In the genomic region with DNA sequence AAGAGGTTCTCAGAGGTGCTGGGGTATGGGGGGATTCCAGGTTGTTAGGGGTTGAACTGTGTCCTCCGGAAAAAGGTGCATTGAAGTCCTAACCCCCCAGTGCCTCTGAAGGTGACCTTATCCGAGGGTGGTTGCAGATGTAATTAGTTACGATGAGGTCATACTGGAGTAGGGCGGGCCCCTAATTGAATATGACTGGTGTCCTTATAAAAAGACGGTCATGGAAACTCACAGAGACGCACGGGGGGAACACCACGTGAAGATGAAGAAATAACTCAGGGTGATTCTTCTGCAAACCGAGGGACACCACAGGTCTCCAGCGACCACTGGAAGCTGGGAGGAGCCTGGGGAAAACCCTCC, we compare ENCODE assay signal across 18 cellular contexts.
"Had no signal": no experiment of that assay in that cellular context is flagged by ENCODE, and none has a peak within 500 bp of the region (broad histone marks: within the 10 kb centered on the region; RNA-seq: fewer than 3 reads in every experiment).

No MANE protein-coding gene starts in this region.

- H3K9me3 ChIP-seq: adrenal gland, esophagus muscularis mucosa, thoracic aorta, upper lobe of left lung had no signal

- ATAC-seq: activated naive CD4-positive, alpha-beta T cell treated with anti-CD3 and anti-CD28 coated beads, Interleukin-2, amount 50 U/mL, for 72 hours; left cardiac atrium; natural killer cell treated with Interleukin-12 subunit alpha and Interleukin-12 subunit beta and Interleukin-15 and Interleukin-18, amount 100 ng/mL, for 72 hours; stimulated activated naive CD8-positive, alpha-beta T cell treated with anti-CD3 and anti-CD28 coated beads, Interleukin-15, amount 100 ng/mL, for 72 hours; T-helper 17 cell had no signal

- H3K36me3 ChIP-seq: adrenal gland, esophagus muscularis mucosa, thoracic aorta, upper lobe of left lung, WERI-Rb-1 had no signal

- DNase-seq: activated CD4-positive, alpha-beta T cell treated with anti-CD3 and anti-CD28 coated beads, Interleukin-2, amount 50 U/mL, for 4 hours; activated gamma-delta T cell; adrenal gland; dermis blood vessel endothelial cell; effector memory CD4-positive, alpha-beta T cell; hippocampal formation; left cardiac atrium; mesendoderm; stimulated activated CD4-positive, alpha-beta T cell treated with anti-CD3 and anti-CD28 coated beads, Interleukin-4, amount 100 ng/mL, for 1 hour; stimulated activated naive CD8-positive, alpha-beta T cell treated with anti-CD3 and anti-CD28 coated beads, Interleukin-15, amount 100 ng/mL, for 72 hours; T-helper 17 cell; upper lobe of left lung; WERI-Rb-1 had no signal

- H3K27ac ChIP-seq: adrenal gland, esophagus muscularis mucosa, thoracic aorta, upper lobe of left lung, WERI-Rb-1 had no signal

- H3K4me3 ChIP-seq: adrenal gland, esophagus muscularis mucosa, skin epidermis, thoracic aorta, upper lobe of left lung had no signal

- H3K4me1 ChIP-seq: adrenal gland, upper lobe of left lung had no signal

- H3K27me3 ChIP-seq: upper lobe of left lung had no signal
